In genomic region chr6:54697423-54697822, GRCh38 we compare ENCODE assay signal across 13 cellular contexts.
A peak's percentile ranks its signal among the peaks of the same experiment; 100 is the strongest.
DNase-seq lines count a peak whose midpoint lies in the region; ATAC-seq and TF ChIP-seq lines count a peak whose summit lies in the region.
"Had no signal": no experiment of that assay in that cellular context is flagged by ENCODE, and none has a peak within 500 bp of the region (broad histone marks: within the 10 kb centered on the region; RNA-seq: fewer than 3 reads in every experiment).

No MANE protein-coding gene starts in this region.

- peak; percentile 17 for DNase-seq in EL
- peak; percentile 31 for DNase-seq in NCI-H1694 treated with DMSO at 0.1 percent for 48 hours (lab: John Stamatoyannopoulos, UW)
- peak; percentile 37 for DNase-seq in mammary epithelial cell
- DNase-seq in midbrain (lab: John Stamatoyannopoulos, UW) = peak; percentile 9
- DNase-seq in Karpas-422 = no peak
- DNase-seq in activated T-helper 2 cell treated with anti-CD3 and anti-CD28 coated beads, Interferon-gamma antibody, Interleukin-2, Interleukin-4, amounts not matched to agents 10 μg/mL and 5 μg/mL and 100 μg/mL, durations not matched to agents 14 hours and 24 hours and 36 hours (ENCODE audit: low spot score) = no peak
- no peak for DNase-seq in NCI-H82 treated with DMSO at 0.1 percent for 48 hours (lab: John Stamatoyannopoulos, UW; ENCODE audit: unreplicated experiment)
- DNase-seq: activated B cell treated with CpG ODN at 0.5 μM for 24 hours; foreskin melanocyte; naive thymus-derived CD4-positive, alpha-beta T cell had no signal

- H3K9me2 ChIP-seq in Karpas-422 (replicated peaks; ENCODE audit: insufficient read depth, low read length) = no peaks in the 10 kb centered on the region

- peak; percentile 46 to 67 for TF ChIP-seq CTCF in mammary epithelial cell (conservative IDR thresholded peaks at IDR 0.05 in 1 of 2, IDR thresholded peaks at IDR 0.05 in 1 of 2; ENCODE audit: extremely low read depth in 1 of 2, insufficient read depth in 1 of 2, low read depth in 1 of 2, low read length in 2 of 2)

- intact Hi-C loops in mammary epithelial cell (cut with micrococcal nuclease) = loop anchor here (1.0 to 10.0 kb wide), 4 partner anchors 183 to 545 kb away; no protein-coding TSS in a partner anchor
- intact Hi-C loops in activated T-helper 2 cell treated with anti-CD3 and anti-CD28 coated beads, Interferon-gamma antibody, Interleukin-2, Interleukin-4, amounts not matched to agents 10 μg/mL and 5 μg/mL and 100 μg/mL, durations not matched to agents 14 hours and 24 hours and 36 hours (cut with micrococcal nuclease) = no loop called here

- H3K4me3 Mint-ChIP-seq in activated T-helper 2 cell treated with anti-CD3 and anti-CD28 coated beads, Interferon-gamma antibody, Interleukin-2, Interleukin-4, amounts not matched to agents 10 μg/mL and 5 μg/mL and 100 μg/mL, durations not matched to agents 14 hours and 24 hours and 36 hours (ENCODE audit: low read depth) = no peak overlapping the region
- H3K4me3 Mint-ChIP-seq: activated B cell treated with CpG ODN at 0.5 μM for 24 hours; activated naive CD8-positive, alpha-beta T cell; naive thymus-derived CD4-positive, alpha-beta T cell had no signal

- WGBS in mammary epithelial cell (ENCODE audit: low coverage, missing lambda C conversion rate) = 14% methylated on average over 3 of the region's 3 CpGs

- H3K27ac Mint-ChIP-seq in activated T-helper 2 cell treated with anti-CD3 and anti-CD28 coated beads, Interferon-gamma antibody, Interleukin-2, Interleukin-4, amounts not matched to agents 10 μg/mL and 5 μg/mL and 100 μg/mL, durations not matched to agents 14 hours and 24 hours and 36 hours = no peak overlapping the region
- H3K27ac Mint-ChIP-seq: activated B cell treated with CpG ODN at 0.5 μM for 24 hours; activated naive CD8-positive, alpha-beta T cell; naive thymus-derived CD4-positive, alpha-beta T cell had no signal

- H3K9ac ChIP-seq in mammary epithelial cell (ENCODE audit: insufficient read depth, low read length) (no peak overlapping the region), Karpas-422 (ENCODE audit: low read length) (no peak overlapping the region)

- CTCF ChIA-PET in mammary epithelial cell (lab: Charles Lee; ENCODE audit: low non-redundant PET) = interaction anchor here (0.6 kb wide), 1 partner anchor 260 kb away, joined by 3 read pairs; no protein-coding TSS in a partner anchor

- no peaks in the 10 kb centered on the region for H3K9me3 Mint-ChIP-seq in activated T-helper 2 cell treated with anti-CD3 and anti-CD28 coated beads, Interferon-gamma antibody, Interleukin-2, Interleukin-4, amounts not matched to agents 10 μg/mL and 5 μg/mL and 100 μg/mL, durations not matched to agents 14 hours and 24 hours and 36 hours
- H3K9me3 Mint-ChIP-seq: activated B cell treated with CpG ODN at 0.5 μM for 24 hours had no signal

- in situ Hi-C loops in mammary epithelial cell (cut with MboI; ENCODE audit: low sequenced_read_pairs in 2 of 2) = no loop called here

- dilution Hi-C loops in mammary epithelial cell (cut with HindIII; ENCODE audit: low sequenced_read_pairs) = no loop called here

- no peaks in the 10 kb centered on the region for H4K20me1 ChIP-seq in mammary epithelial cell (ENCODE audit: insufficient read depth, low read length)
- no peaks in the 10 kb centered on the region for H4K20me1 ChIP-seq in Karpas-422 (ENCODE audit: insufficient read depth, low read depth, low read length)

- H3K36me3 ChIP-seq in mammary epithelial cell (ENCODE audit: insufficient read depth, low read length) (no peaks in the 10 kb centered on the region), Karpas-422 (ENCODE audit: insufficient read depth, low read length) (no peaks in the 10 kb centered on the region)
- H3K36me3 ChIP-seq: vagina had no signal

- peaks cover 23% of the 10 kb centered on the region for H3K4me1 ChIP-seq in mammary epithelial cell (ENCODE audit: insufficient read depth, low read length)
- H3K4me1 ChIP-seq in Karpas-422 (ENCODE audit: low read length) = peaks cover 3% of the 10 kb centered on the region; the same call in 1 of the 2 replicates
- H3K4me1 ChIP-seq: vagina had no signal

- H3K4me2 ChIP-seq in mammary epithelial cell (ENCODE audit: insufficient read depth, low read depth, low read length) (no peak overlapping the region), Karpas-422 (ENCODE audit: low read depth, low read length, poor library complexity, severe bottlenecking) (no peak overlapping the region)

- no peaks in the 10 kb centered on the region for H3K27me3 ChIP-seq in mammary epithelial cell (ENCODE audit: insufficient read depth, low read length)
- no peaks in the 10 kb centered on the region for H3K27me3 ChIP-seq in Karpas-422 (ENCODE audit: low read length)
- H3K27me3 ChIP-seq: vagina had no signal

- no peaks in the 10 kb centered on the region for H3K36me3 Mint-ChIP-seq in activated T-helper 2 cell treated with anti-CD3 and anti-CD28 coated beads, Interferon-gamma antibody, Interleukin-2, Interleukin-4, amounts not matched to agents 10 μg/mL and 5 μg/mL and 100 μg/mL, durations not matched to agents 14 hours and 24 hours and 36 hours (ENCODE audit: low read depth)
- H3K36me3 Mint-ChIP-seq: activated naive CD8-positive, alpha-beta T cell; naive thymus-derived CD4-positive, alpha-beta T cell had no signal

- H3K27ac ChIP-seq in mammary epithelial cell (ENCODE audit: insufficient read depth, low read depth, low read length) (no peak overlapping the region), Karpas-422 (ENCODE audit: low read length) (no peak overlapping the region)
- H3K27ac ChIP-seq: vagina had no signal

- H2AFZ ChIP-seq in mammary epithelial cell (ENCODE audit: low read depth, low read length) (no peak overlapping the region), Karpas-422 (ENCODE audit: low read length) (no peak overlapping the region)

- H3K27me3 Mint-ChIP-seq in activated T-helper 2 cell treated with anti-CD3 and anti-CD28 coated beads, Interferon-gamma antibody, Interleukin-2, Interleukin-4, amounts not matched to agents 10 μg/mL and 5 μg/mL and 100 μg/mL, durations not matched to agents 14 hours and 24 hours and 36 hours (ENCODE audit: low read depth) = no peaks in the 10 kb centered on the region
- H3K27me3 Mint-ChIP-seq: activated B cell treated with CpG ODN at 0.5 μM for 24 hours; activated naive CD8-positive, alpha-beta T cell; naive thymus-derived CD4-positive, alpha-beta T cell had no signal

- no peaks in the 10 kb centered on the region for H3K79me2 ChIP-seq in mammary epithelial cell (ENCODE audit: insufficient read depth, low read length)
- H3K79me2 ChIP-seq in Karpas-422 (ENCODE audit: low read length) = no peaks in the 10 kb centered on the region

- no peak for ATAC-seq in HG02973 (IDR thresholded peaks at IDR 0.05; ENCODE audit: unreplicated experiment)
- ATAC-seq: naive thymus-derived CD4-positive, alpha-beta T cell had no signal

- H3K4me1 Mint-ChIP-seq in activated T-helper 2 cell treated with anti-CD3 and anti-CD28 coated beads, Interferon-gamma antibody, Interleukin-2, Interleukin-4, amounts not matched to agents 10 μg/mL and 5 μg/mL and 100 μg/mL, durations not matched to agents 14 hours and 24 hours and 36 hours (ENCODE audit: low read depth) = no peaks in the 10 kb centered on the region
- H3K4me1 Mint-ChIP-seq: naive thymus-derived CD4-positive, alpha-beta T cell had no signal

- no TSS peak for BruUV-seq in mammary epithelial cell (replicated peaks; lab: Mats Ljungman, UMichigan)

- H3K4me3 ChIP-seq in mammary epithelial cell (replicated peaks in 1 of 3; ENCODE audit: insufficient read depth in 1 of 3, low read depth in 2 of 3, low read length in 3 of 3) (no peak overlapping the region), Karpas-422 (ENCODE audit: low read length) (no peak overlapping the region)
- H3K4me3 ChIP-seq: vagina had no signal

- H3K9me3 ChIP-seq in mammary epithelial cell (replicated peaks; ENCODE audit: insufficient read depth, low read length) (no peaks in the 10 kb centered on the region), Karpas-422 (ENCODE audit: low read length) (no peaks in the 10 kb centered on the region)
- H3K9me3 ChIP-seq: vagina had no signal

Comparison
In these comparisons a context has a peak if more than half of its experiments do, and no peak if none do; other contexts are left out.
1. DNase-seq: peak in EL (single experiment), NCI-H1694 treated with DMSO at 0.1 percent for 48 hours (single experiment), mammary epithelial cell (single experiment) and midbrain (single experiment); none in Karpas-422 (single experiment), activated T-helper 2 cell treated with anti-CD3 and anti-CD28 coated beads, Interferon-gamma antibody, Interleukin-2, Interleukin-4, amounts not matched to agents 10 μg/mL and 5 μg/mL and 100 μg/mL, durations not matched to agents 14 hours and 24 hours and 36 hours (single experiment) and NCI-H82 treated with DMSO at 0.1 percent for 48 hours (single experiment).